Comparison of ENCODE assay signal across 23 cellular contexts in genomic region chr5:133041157-133041784, GRCh38. TPM values are rescaled to one million over a fixed set of nuclear protein-coding genes. Genes with fewer than 3 reads are reported as not detected.
DNase-seq lines count a peak whose midpoint lies in the region; ATAC-seq and TF ChIP-seq lines count a peak whose summit lies in the region.
"Had no signal": no experiment of that assay in that cellular context is flagged by ENCODE, and none has a peak within 500 bp of the region (broad histone marks: within the 10 kb centered on the region; RNA-seq: fewer than 3 reads in every experiment).

No MANE protein-coding gene starts in this region.

- no peaks in the 10 kb centered on the region for H3F3A ChIP-seq in smooth muscle cell (ENCODE audit: low read depth)

- H3K36me3 ChIP-seq in breast epithelium: no peaks in the 10 kb centered on the region
- no peaks in the 10 kb centered on the region for H3K36me3 ChIP-seq in iPS-20b (ENCODE audit: insufficient read depth, low read depth, low read length)
- no peaks in the 10 kb centered on the region for H3K36me3 ChIP-seq in smooth muscle cell (ENCODE audit: low read depth)
- H3K36me3 ChIP-seq: neutrophil, SJSA1, stomach, tibial artery had no signal

- peak; percentile 33 for DNase-seq in DMS 273 (lab: John Stamatoyannopoulos, UW; ENCODE audit: unreplicated experiment)
- no peak for DNase-seq in DMS 273 treated with DMSO at 0.1 percent for 48 hours (lab: John Stamatoyannopoulos, UW)
- DNase-seq in breast epithelium (ENCODE audit: low spot score in 2 of 2): no peak
- DNase-seq in smooth muscle cell (lab: John Stamatoyannopoulos, UW; ENCODE audit: unreplicated experiment): no peak
- no peak for DNase-seq in activated CD4-positive, CD25-positive, alpha-beta regulatory T cell treated with anti-CD3 and anti-CD28 coated beads, Interleukin-2, amount 50 U/mL, for 72 hours
- no peak for DNase-seq in dedifferentiated amniotic fluid mesenchymal stem cell (ENCODE audit: extremely low spot score)
- DNase-seq: activated CD4-positive, alpha-beta T cell treated with anti-CD3 and anti-CD28 coated beads for 36 hours; activated gamma-delta T cell; activated T-cell treated with anti-CD3 and anti-CD28 coated beads for 4 hours; dermis blood vessel endothelial cell; DND-41; head of caudate nucleus; NCI-H1436 treated with DMSO at 0.1 percent for 48 hours; NCI-H2171; NCI-H510A treated with DMSO at 0.1 percent for 48 hours; stomach; tibial artery had no signal

- peak overlapping the region; percentile 31 to 48 for H3K27ac ChIP-seq in breast epithelium
- no peak overlapping the region for H3K27ac ChIP-seq in iPS-20b (ENCODE audit: low read length)
- H3K27ac ChIP-seq in smooth muscle cell (ENCODE audit: low read depth): no peak overlapping the region
- H3K27ac ChIP-seq: 22Rv1, HL-60, neutrophil, SJSA1, stomach, tibial artery had no signal

- H3K27me3 ChIP-seq in breast epithelium: no peaks in the 10 kb centered on the region
- no peaks in the 10 kb centered on the region for H3K27me3 ChIP-seq in iPS-20b (ENCODE audit: insufficient read depth, low read length)
- H3K27me3 ChIP-seq in smooth muscle cell (ENCODE audit: low read depth): no peaks in the 10 kb centered on the region
- H3K27me3 ChIP-seq: neutrophil, SJSA1, stomach, tibial artery had no signal

- H3K4me2 ChIP-seq in smooth muscle cell: no peak overlapping the region

- TF ChIP-seq POLR2A in breast epithelium (IDR thresholded peaks at IDR 0.05): no peak

- H3K79me2 ChIP-seq in smooth muscle cell (ENCODE audit: low read depth): no peaks in the 10 kb centered on the region

- H3K9me3 ChIP-seq in breast epithelium (no peaks in the 10 kb centered on the region), iPS-20b (ENCODE audit: insufficient read depth, low read depth, low read length) (no peaks in the 10 kb centered on the region), smooth muscle cell (replicated peaks; ENCODE audit: low read depth) (no peaks in the 10 kb centered on the region)
- H3K9me3 ChIP-seq: neutrophil, SJSA1, stomach, tibial artery had no signal

- ATAC-seq in GM19328 (IDR thresholded peaks at IDR 0.05; ENCODE audit: unreplicated experiment): no peak
- ATAC-seq: activated CD4-positive, alpha-beta T cell treated with anti-CD3 and anti-CD28 coated beads for 36 hours had no signal

- TF ChIP-seq CTCF in breast epithelium (IDR thresholded peaks at IDR 0.05): no peak
- no peak for TF ChIP-seq CTCF in smooth muscle cell (IDR thresholded peaks at IDR 0.05; ENCODE audit: borderline replicate concordance, insufficient read depth, poor library complexity, severe bottlenecking)

- WGBS in smooth muscle cell (ENCODE audit: low lambda C conversion rate): 86% methylated on average over 3 of the region's 3 CpGs

- no peaks in the 10 kb centered on the region for H4K20me1 ChIP-seq in smooth muscle cell (ENCODE audit: low read depth)

- H3K4me3 ChIP-seq in breast epithelium (no peak overlapping the region), iPS-20b (ENCODE audit: low read length) (no peak overlapping the region), smooth muscle cell (no peak overlapping the region)
- H3K4me3 ChIP-seq: SJSA1, stomach, tibial artery had no signal

- H3K9ac ChIP-seq in iPS-20b (ENCODE audit: low read depth, low read length) (peak overlapping the region; percentile 27; the same call in 1 of the 2 replicates), smooth muscle cell (ENCODE audit: low read depth) (no peak overlapping the region)

- H2AFZ ChIP-seq in smooth muscle cell (ENCODE audit: low read depth): peak overlapping the region; percentile 76

- intact Hi-C loops in breast epithelium (cut with DNase I; ENCODE audit: low total_unique reads): no loop called here

- H3K4me1 ChIP-seq in breast epithelium: no peaks in the 10 kb centered on the region
- H3K4me1 ChIP-seq in iPS-20b (ENCODE audit: insufficient read depth, low read length): no peaks in the 10 kb centered on the region
- H3K4me1 ChIP-seq in smooth muscle cell (ENCODE audit: low read depth): no peaks in the 10 kb centered on the region
- H3K4me1 ChIP-seq: stomach had no signal

RNA-seq across cellular contexts. Expression of gene HSPA4, which starts 10.5 kb away (rescaled TPM):
- total RNA-seq in breast epithelium (10 to 100 TPM; 45.6 to 67.2 (median 55.4) TPM), smooth muscle cell (90.3 and 115 TPM in 2 replicates)
- polyA plus RNA-seq in smooth muscle cell: 65.1 and 73.2 TPM in 2 replicates

RNA-seq across cellular contexts. Expression of gene ZCCHC10, which starts 14.9 kb away (rescaled TPM):
- total RNA-seq in breast epithelium: 10 to 100 TPM; 13.6 to 30.4 (median 21.6) TPM
- 33.0 and 33.4 TPM in 2 replicates for total RNA-seq in smooth muscle cell
- polyA plus RNA-seq in smooth muscle cell: 28.4 and 41.0 TPM in 2 replicates

Comparison
In these comparisons a context has a peak if more than half of its experiments do, and no peak if none do; other contexts are left out.
1. H3K27ac ChIP-seq: peak in breast epithelium (2 of 2); none in iPS-20b (single experiment) and smooth muscle cell (single experiment).